Comparison of ENCODE assay signal across 1 cellular context in the genomic region with DNA sequence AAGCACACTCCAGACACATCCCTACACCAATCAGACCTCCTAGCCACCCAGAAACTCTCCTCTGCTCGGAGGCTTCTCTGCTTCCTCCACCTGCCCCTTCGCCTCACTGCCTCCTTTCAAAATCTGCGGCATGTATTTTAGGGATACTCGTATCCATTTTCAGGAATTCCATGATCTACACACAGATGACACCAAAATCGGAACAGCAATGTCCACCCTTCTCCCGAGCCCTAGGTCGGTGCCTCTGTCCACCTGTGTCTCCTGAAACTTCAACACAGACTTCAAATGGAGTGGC.
TF ChIP-seq lines count a peak whose summit lies in the region.

No MANE protein-coding gene starts in this region.

TF ChIP-seq in H1, 55 proteins besides CTCF, POLR2A, EP300 and RAD21:
- TF ChIP-seq SIX5 (IDR thresholded peaks at IDR 0.05; ENCODE audit: low read depth, low read length) (no peak), CREB1 (IDR thresholded peaks at IDR 0.05) (no peak), MAX (IDR thresholded peaks at IDR 0.05) (no peak), TBP (IDR thresholded peaks at IDR 0.05; ENCODE audit: low read depth, low read length) (no peak), KDM1A (IDR thresholded peaks at IDR 0.05; ENCODE audit: borderline replicate concordance, low read length) (no peak), POU5F1 (IDR thresholded peaks at IDR 0.05; ENCODE audit: low read depth, low read length) (no peak), CHD1 (IDR thresholded peaks at IDR 0.05; ENCODE audit: low read depth, low read length) (no peak), SP2 (IDR thresholded peaks at IDR 0.05; ENCODE audit: low read length) (no peak), RXRA (IDR thresholded peaks at IDR 0.05; ENCODE audit: insufficient read depth, low read depth, low read length) (no peak), GABPA (IDR thresholded peaks at IDR 0.05; ENCODE audit: borderline replicate concordance, insufficient read depth, low read length) (no peak), CTBP2 (IDR thresholded peaks at IDR 0.05; ENCODE audit: borderline replicate concordance, insufficient read depth, insufficient read length, low read length) (no peak), TCF12 (IDR thresholded peaks at IDR 0.05; ENCODE audit: low read depth, low read length) (no peak), BCL11A (IDR thresholded peaks at IDR 0.05; ENCODE audit: low read depth in 2 of 2, low read length in 2 of 2) (no peak), EGR1 (IDR thresholded peaks at IDR 0.05; ENCODE audit: borderline replicate concordance, low read depth, low read length) (no peak)
